In genomic region chr18:42561521-42561920, GRCh38 we compare ENCODE assay signal across 21 cellular contexts.
DNase-seq lines count a peak whose midpoint lies in the region; ATAC-seq, FAIRE-seq and TF ChIP-seq lines count a peak whose summit lies in the region.
"Had no signal": no experiment of that assay in that cellular context is flagged by ENCODE, and none has a peak within 500 bp of the region (broad histone marks: within the 10 kb centered on the region; RNA-seq: fewer than 3 reads in every experiment).

No MANE protein-coding gene starts in this region.

- peak overlapping the region; percentile 12 for H3K18ac ChIP-seq in mesendoderm (ENCODE audit: low read length)

- H3K4ac ChIP-seq in mesendoderm (ENCODE audit: low read depth, low read length), result no peak overlapping the region

- no peaks in the 10 kb centered on the region for H3K4me1 Mint-ChIP-seq in stimulated activated naive B cell treated with anti-CD40 and anti-IgM and Interleukin-4, amounts not matched to agents 10 μg/mL and 1 μg/mL and 100 μg/mL, for 72 hours
- H3K4me1 Mint-ChIP-seq: CD14-positive monocyte; CD8-positive, alpha-beta memory T cell had no signal

- H4K5ac ChIP-seq in mesendoderm (ENCODE audit: low read length), result no peak overlapping the region

- H3K4me2 ChIP-seq in mesendoderm (ENCODE audit: low read length), result no peak overlapping the region
- H3K4me2 ChIP-seq: BLaER1 treated with 17β-estradiol and CSF1 and Interleukin-3, amounts not matched to agents 10 nM and 100 nM had no signal

- no peak overlapping the region for H2BK5ac ChIP-seq in mesendoderm (ENCODE audit: low read length)

- no peaks in the 10 kb centered on the region for H3K36me3 ChIP-seq in mesendoderm (ENCODE audit: control insufficient read depth, insufficient read depth, low read length)
- H3K36me3 ChIP-seq: BE2C; BLaER1 treated with 17β-estradiol and CSF1 and Interleukin-3, amounts not matched to agents 10 nM and 100 nM had no signal

- no peak overlapping the region for H2AK5ac ChIP-seq in mesendoderm (ENCODE audit: low read length)

- no peak overlapping the region for H3K27ac Mint-ChIP-seq in stimulated activated naive B cell treated with anti-CD40 and anti-IgM and Interleukin-4, amounts not matched to agents 10 μg/mL and 1 μg/mL and 100 μg/mL, for 72 hours
- H3K27ac Mint-ChIP-seq: CD14-positive monocyte; CD4-positive, alpha-beta T cell; CD8-positive, alpha-beta memory T cell had no signal

- no peak overlapping the region for H3K9ac ChIP-seq in mesendoderm (ENCODE audit: low read length)
- H3K9ac ChIP-seq: BLaER1 treated with 17β-estradiol and CSF1 and Interleukin-3, amounts not matched to agents 10 nM and 100 nM; GM23248 had no signal

- no peak overlapping the region for H3K27ac ChIP-seq in mesendoderm (ENCODE audit: low read depth, low read length)
- H3K27ac ChIP-seq: BLaER1 treated with 17β-estradiol and CSF1 and Interleukin-3, amounts not matched to agents 10 nM and 100 nM; GM23248 had no signal

- ATAC-seq in stimulated activated naive B cell treated with anti-CD40 and anti-IgM and Interleukin-4, amounts not matched to agents 10 μg/mL and 1 μg/mL and 100 μg/mL, for 72 hours (replicated peaks), result no peak
- ATAC-seq: GM12878 had no signal

- peak; percentile 98 for FAIRE-seq in D721Med (lab: Jason Lieb, UNC)
- FAIRE-seq: G401.6, GM12878, GM19239, H1 had no signal

- TF ChIP-seq CTCF in D721Med (IDR thresholded peaks at IDR 0.05; ENCODE audit: insufficient read depth, missing control alignments), result no peak

- H3K4me3 Mint-ChIP-seq in stimulated activated naive B cell treated with anti-CD40 and anti-IgM and Interleukin-4, amounts not matched to agents 10 μg/mL and 1 μg/mL and 100 μg/mL, for 72 hours, result no peak overlapping the region
- H3K4me3 Mint-ChIP-seq: CD14-positive monocyte; CD4-positive, alpha-beta T cell; CD8-positive, alpha-beta memory T cell had no signal

- no peak overlapping the region for H3K23ac ChIP-seq in mesendoderm (ENCODE audit: low read length)

- peaks cover 0 to 3% of the 10 kb centered on the region in 2 donors for H3K9me3 Mint-ChIP-seq in stimulated activated naive B cell treated with anti-CD40 and anti-IgM and Interleukin-4, amounts not matched to agents 10 μg/mL and 1 μg/mL and 100 μg/mL, for 72 hours
- H3K9me3 Mint-ChIP-seq: CD14-positive monocyte had no signal

- H2BK15ac ChIP-seq in mesendoderm (replicated peaks; ENCODE audit: low read depth), result no peak overlapping the region

- no peaks in the 10 kb centered on the region for H3K79me2 ChIP-seq in mesendoderm (ENCODE audit: control insufficient read depth, insufficient read depth, low read length)

- H3K4me3 ChIP-seq in mesendoderm (ENCODE audit: low read length), result no peak overlapping the region
- H3K4me3 ChIP-seq: BLaER1 treated with 17β-estradiol and CSF1 and Interleukin-3, amounts not matched to agents 10 nM and 100 nM; GM12878; GM23248 had no signal

- no peak overlapping the region for H2BK120ac ChIP-seq in mesendoderm (ENCODE audit: low read depth, low read length)

- DNase-seq in D721Med (ENCODE audit: insufficient read length, low spot score) (peak; percentile 22), NCI-H82 (lab: John Stamatoyannopoulos, UW) (peak; percentile 96), mesendoderm (peak; percentile 80), MV-4-11 (lab: John Stamatoyannopoulos, UW) (no peak), NCI-H2196 (lab: John Stamatoyannopoulos, UW; ENCODE audit: unreplicated experiment) (no peak)
- no peak for DNase-seq in stimulated activated naive B cell treated with anti-CD40 and anti-IgM and Interleukin-4, amounts not matched to agents 10 μg/mL and 1 μg/mL and 100 μg/mL, for 72 hours
- DNase-seq: AML-193; BE2C; CD4-positive, alpha-beta T cell; CD8-positive, alpha-beta memory T cell; DMS153; DND-41; GM23248; H7; HCEC 1CT had no signal

- no peak overlapping the region for H4K8ac ChIP-seq in mesendoderm (ENCODE audit: low read depth, low read length)

- no peaks in the 10 kb centered on the region for H3K79me1 ChIP-seq in mesendoderm (ENCODE audit: low read length)

- WGBS in mesendoderm (ENCODE audit: extremely low coverage, insufficient coverage, low lambda C conversion rate), result no CpG with 5 or more reads among the region's 1 CpG

- no peaks in the 10 kb centered on the region for H3K27me3 Mint-ChIP-seq in stimulated activated naive B cell treated with anti-CD40 and anti-IgM and Interleukin-4, amounts not matched to agents 10 μg/mL and 1 μg/mL and 100 μg/mL, for 72 hours
- H3K27me3 Mint-ChIP-seq: CD4-positive, alpha-beta T cell had no signal

- peaks cover 1% of the 10 kb centered on the region for H3K4me1 ChIP-seq in mesendoderm (ENCODE audit: control insufficient read depth, low read depth, low read length)
- H3K4me1 ChIP-seq: BE2C; BLaER1 treated with 17β-estradiol and CSF1 and Interleukin-3, amounts not matched to agents 10 nM and 100 nM had no signal

- H3K36me3 Mint-ChIP-seq in stimulated activated naive B cell treated with anti-CD40 and anti-IgM and Interleukin-4, amounts not matched to agents 10 μg/mL and 1 μg/mL and 100 μg/mL, for 72 hours, result no peaks in the 10 kb centered on the region
- H3K36me3 Mint-ChIP-seq: CD14-positive monocyte; CD8-positive, alpha-beta memory T cell had no signal

- no peak overlapping the region for H3K56ac ChIP-seq in mesendoderm (ENCODE audit: low read length)

- H3K27me3 ChIP-seq in mesendoderm (ENCODE audit: insufficient read depth, low read length, poor library complexity), result no peaks in the 10 kb centered on the region
- H3K27me3 ChIP-seq: BE2C; BLaER1 treated with 17β-estradiol and CSF1 and Interleukin-3, amounts not matched to agents 10 nM and 100 nM had no signal

Comparison
In these comparisons a context has a peak if more than half of its experiments do, and no peak if none do; other contexts are left out.
1. DNase-seq: peak in D721Med (single experiment), NCI-H82 (single experiment) and mesendoderm (single experiment); none in MV-4-11 (single experiment), NCI-H2196 (single experiment) and stimulated activated naive B cell treated with anti-CD40 and anti-IgM and Interleukin-4, amounts not matched to agents 10 μg/mL and 1 μg/mL and 100 μg/mL, for 72 hours (single experiment).